In the genomic region with DNA sequence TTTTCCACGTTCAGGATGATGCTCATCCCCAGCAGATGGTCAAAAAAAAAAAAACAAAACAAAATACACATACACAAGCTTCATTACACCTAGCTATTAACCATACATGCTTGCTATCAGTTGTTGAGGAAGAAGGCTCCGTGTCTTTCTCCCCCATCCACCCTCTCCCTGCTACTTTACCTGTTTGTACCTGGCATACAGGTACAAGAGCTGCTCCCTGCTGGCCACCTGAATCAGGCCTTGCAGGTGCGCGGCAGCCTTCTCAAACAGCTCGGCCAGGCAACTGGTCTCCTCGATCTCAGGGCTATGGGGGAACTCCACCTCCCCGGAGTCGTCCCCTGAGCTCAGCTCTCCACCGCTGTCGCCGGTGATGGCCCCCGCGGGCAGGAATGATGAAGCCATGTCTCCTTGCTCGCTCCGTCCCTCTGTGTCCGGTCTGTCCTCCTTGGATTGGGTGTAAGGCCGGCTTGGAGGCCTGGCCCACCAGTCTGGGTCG, we compare ENCODE assay signal across 8 cellular contexts. TPM values are rescaled to one million over a fixed set of nuclear protein-coding genes. Genes with fewer than 3 reads are reported as not detected.
DNase-seq lines count a peak whose midpoint lies in the region; ATAC-seq and TF ChIP-seq lines count a peak whose summit lies in the region.

No MANE protein-coding gene starts in this region.

- H3K27me3 ChIP-seq in kidney epithelial cell (ENCODE audit: control insufficient read depth, insufficient read depth, low read length) = no peaks in the 10 kb centered on the region
- no peaks in the 10 kb centered on the region for H3K27me3 ChIP-seq in thoracic aorta (replicated peaks; ENCODE audit: insufficient read depth)

- peak overlapping the region; percentile 95 for H3K4me3 Mint-ChIP-seq in activated T-cell treated with anti-CD3 and anti-CD28 coated beads, Interleukin-2, amount 50 U/mL, for 4 hours

- no peak for TF ChIP-seq CTCF in HFF-Myc (IDR thresholded peaks at IDR 0.05; ENCODE audit: low read depth, low read length, missing control alignments)
- no peak for TF ChIP-seq CTCF in kidney epithelial cell (IDR thresholded peaks at IDR 0.05; ENCODE audit: insufficient read depth, low read length, poor library complexity, severe bottlenecking)
- no peak for TF ChIP-seq CTCF in thoracic aorta (IDR thresholded peaks at IDR 0.05)

- peaks cover 8% of the 10 kb centered on the region for H3K36me3 Mint-ChIP-seq in activated T-cell treated with anti-CD3 and anti-CD28 coated beads, Interleukin-2, amount 50 U/mL, for 4 hours (ENCODE audit: insufficient read depth)
- H3K36me3 Mint-ChIP-seq in activated naive CD4-positive, alpha-beta T cell treated with anti-CD3 and anti-CD28 coated beads, Interleukin-2, amount 50 U/mL, for 72 hours = peaks cover 8 to 20% of the 10 kb centered on the region in 2 donors

- peak overlapping the region; percentile 97 to 98 for H3K27ac Mint-ChIP-seq in activated naive CD4-positive, alpha-beta T cell treated with anti-CD3 and anti-CD28 coated beads, Interleukin-2, amount 50 U/mL, for 72 hours

- peaks cover 40% of the 10 kb centered on the region for H3K4me1 Mint-ChIP-seq in activated T-cell treated with anti-CD3 and anti-CD28 coated beads, Interleukin-2, amount 50 U/mL, for 4 hours (ENCODE audit: low read depth)

- H3K27me3 Mint-ChIP-seq in activated T-cell treated with anti-CD3 and anti-CD28 coated beads, Interleukin-2, amount 50 U/mL, for 4 hours (ENCODE audit: low read depth) = no peaks in the 10 kb centered on the region

- no peaks in the 10 kb centered on the region for H3K9me3 Mint-ChIP-seq in activated T-cell treated with anti-CD3 and anti-CD28 coated beads, Interleukin-2, amount 50 U/mL, for 4 hours
- no peaks in the 10 kb centered on the region for H3K9me3 Mint-ChIP-seq in activated naive CD4-positive, alpha-beta T cell treated with anti-CD3 and anti-CD28 coated beads, Interleukin-2, amount 50 U/mL, for 72 hours

- H3K4me1 ChIP-seq in thoracic aorta (ENCODE audit: control insufficient read depth in 1 of 2, low read depth in 2 of 2) = peaks cover 4 to 35% of the 10 kb centered on the region in 2 donors

- H3K36me3 ChIP-seq in kidney epithelial cell (ENCODE audit: control insufficient read depth, insufficient read depth, low read length) (no peaks in the 10 kb centered on the region), thoracic aorta (no peaks in the 10 kb centered on the region)

- H3K9me3 ChIP-seq in thoracic aorta = no peaks in the 10 kb centered on the region

- no peak for DNase-seq in activated T-cell treated with anti-CD3 and anti-CD28 coated beads, Interleukin-2, amount 50 U/mL, for 4 hours
- no peak for DNase-seq in activated T-cell treated with anti-CD3 and anti-CD28 coated beads, Interleukin-2, amount 50 U/mL, for 1 hour
- DNase-seq in HFF-Myc (ENCODE audit: extremely low read depth, low read depth) = no peak
- peak; percentile 47 for DNase-seq in NCI-H1048 (lab: John Stamatoyannopoulos, UW)
- peak in 1 of 2 donors; percentile 61 for DNase-seq in activated naive CD4-positive, alpha-beta T cell treated with anti-CD3 and anti-CD28 coated beads, Interleukin-2, amount 50 U/mL, for 72 hours (ENCODE audit: low spot score in 2 of 2)
- no peak for DNase-seq in kidney epithelial cell (ENCODE audit: low read depth)
- no peak for DNase-seq in thoracic aorta (ENCODE audit: low spot score)
- DNase-seq in anterior cingulate cortex (lab: John Stamatoyannopoulos, UW) = no peak

- H3K27ac ChIP-seq in thoracic aorta = peak overlapping the region; percentile 84

- ATAC-seq in activated T-cell treated with anti-CD3 and anti-CD28 coated beads, Interleukin-2, amount 50 U/mL, for 4 hours = peak; percentile 16 to 19
- ATAC-seq in activated naive CD4-positive, alpha-beta T cell treated with anti-CD3 and anti-CD28 coated beads, Interleukin-2, amount 50 U/mL, for 72 hours = peak; percentile 30 to 33
- ATAC-seq in thoracic aorta (ENCODE audit: insufficient number of reproducible peaks, low FRiP score, low read depth) = no peak

- H3K4me3 ChIP-seq in HFF-Myc (replicated peaks; ENCODE audit: low read depth, low read length) (peak overlapping the region; percentile 97), kidney epithelial cell (ENCODE audit: low read depth, low read length) (peak overlapping the region; percentile 89), thoracic aorta (peak overlapping the region; percentile 92)

RNA-seq across cellular contexts. Expression of a gene that starts 0.5 kb away (rescaled TPM):
- total RNA-seq in activated T-cell treated with anti-CD3 and anti-CD28 coated beads, Interleukin-2, amount 50 U/mL, for 4 hours = 10 to 100 TPM; 54.9 to 63.6 (median 60.7) TPM
- 10 to 100 TPM; 18.6 to 51.2 TPM for total RNA-seq in activated naive CD4-positive, alpha-beta T cell treated with anti-CD3 and anti-CD28 coated beads, Interleukin-2, amount 50 U/mL, for 72 hours
- total RNA-seq in kidney epithelial cell (73.2 and 86.5 TPM in 2 replicates), thoracic aorta (10 to 100 TPM; 44.0 to 53.5 TPM)

RNA-seq across cellular contexts. Expression of a gene that starts 56.9 kb away (rescaled TPM):
- not detected for total RNA-seq in activated T-cell treated with anti-CD3 and anti-CD28 coated beads, Interleukin-2, amount 50 U/mL, for 4 hours
- not detected for total RNA-seq in activated naive CD4-positive, alpha-beta T cell treated with anti-CD3 and anti-CD28 coated beads, Interleukin-2, amount 50 U/mL, for 72 hours
- total RNA-seq in kidney epithelial cell = not detected in 2 replicates
- total RNA-seq in thoracic aorta = not detected
